1 cellular context compared by ENCODE assay signal in the genomic region with DNA sequence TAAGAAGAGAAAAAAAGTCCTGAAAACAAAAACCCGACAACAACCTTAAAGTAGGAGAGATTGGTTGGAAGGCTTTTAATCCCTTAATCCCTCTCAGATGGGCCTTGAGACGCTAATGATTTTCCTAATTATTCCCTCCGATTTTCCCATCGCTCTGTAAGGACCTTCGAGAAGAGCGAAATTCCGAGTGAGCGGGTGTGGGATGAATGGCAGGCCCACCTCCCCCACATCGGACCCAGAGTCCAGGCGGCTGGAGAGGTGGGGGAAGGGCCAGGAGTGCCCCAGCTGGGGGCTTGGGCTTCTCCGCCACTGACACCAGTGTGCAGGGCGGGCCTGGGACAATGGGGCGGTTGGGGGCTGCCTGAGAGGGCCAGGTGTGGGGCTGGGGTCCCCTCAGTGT.
A peak's percentile ranks its signal among the peaks of the same experiment; 100 is the strongest.
TF ChIP-seq lines count a peak whose summit lies in the region.

No MANE protein-coding gene starts in this region.

TF ChIP-seq in HepG2, 621 proteins besides CTCF, POLR2A, EP300 and RAD21:
- no peak for TF ChIP-seq ZNF570 (CRISPR knock-in tag; IDR thresholded peaks at IDR 0.05; ENCODE audit: borderline replicate concordance)
- no peak for TF ChIP-seq MLX (CRISPR knock-in tag; IDR thresholded peaks at IDR 0.05)
- TF ChIP-seq, protein P1, sequence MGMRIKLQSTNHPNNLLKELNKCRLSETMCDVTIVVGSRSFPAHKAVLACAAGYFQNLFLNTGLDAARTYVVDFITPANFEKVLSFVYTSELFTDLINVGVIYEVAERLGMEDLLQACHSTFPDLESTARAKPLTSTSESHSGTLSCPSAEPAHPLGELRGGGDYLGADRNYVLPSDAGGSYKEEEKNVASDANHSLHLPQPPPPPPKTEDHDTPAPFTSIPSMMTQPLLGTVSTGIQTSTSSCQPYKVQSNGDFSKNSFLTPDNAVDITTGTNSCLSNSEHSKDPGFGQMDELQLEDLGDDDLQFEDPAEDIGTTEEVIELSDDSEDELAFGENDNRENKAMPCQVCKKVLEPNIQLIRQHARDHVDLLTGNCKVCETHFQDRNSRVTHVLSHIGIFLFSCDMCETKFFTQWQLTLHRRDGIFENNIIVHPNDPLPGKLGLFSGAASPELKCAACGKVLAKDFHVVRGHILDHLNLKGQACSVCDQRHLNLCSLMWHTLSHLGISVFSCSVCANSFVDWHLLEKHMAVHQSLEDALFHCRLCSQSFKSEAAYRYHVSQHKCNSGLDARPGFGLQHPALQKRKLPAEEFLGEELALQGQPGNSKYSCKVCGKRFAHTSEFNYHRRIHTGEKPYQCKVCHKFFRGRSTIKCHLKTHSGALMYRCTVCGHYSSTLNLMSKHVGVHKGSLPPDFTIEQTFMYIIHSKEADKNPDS (CRISPR knock-in tag; IDR thresholded peaks at IDR 0.05) = no peak
- no peak for TF ChIP-seq JUN (CRISPR knock-in tag; IDR thresholded peaks at IDR 0.05)
- peak; percentile 24 for TF ChIP-seq AGO1 (IDR thresholded peaks at IDR 0.05; ENCODE audit: low read depth, low read length, poor library complexity, severe bottlenecking)
- TF ChIP-seq KAT7 (CRISPR knock-in tag; IDR thresholded peaks at IDR 0.05; ENCODE audit: borderline replicate concordance) = no peak
- TF ChIP-seq, protein P2, sequence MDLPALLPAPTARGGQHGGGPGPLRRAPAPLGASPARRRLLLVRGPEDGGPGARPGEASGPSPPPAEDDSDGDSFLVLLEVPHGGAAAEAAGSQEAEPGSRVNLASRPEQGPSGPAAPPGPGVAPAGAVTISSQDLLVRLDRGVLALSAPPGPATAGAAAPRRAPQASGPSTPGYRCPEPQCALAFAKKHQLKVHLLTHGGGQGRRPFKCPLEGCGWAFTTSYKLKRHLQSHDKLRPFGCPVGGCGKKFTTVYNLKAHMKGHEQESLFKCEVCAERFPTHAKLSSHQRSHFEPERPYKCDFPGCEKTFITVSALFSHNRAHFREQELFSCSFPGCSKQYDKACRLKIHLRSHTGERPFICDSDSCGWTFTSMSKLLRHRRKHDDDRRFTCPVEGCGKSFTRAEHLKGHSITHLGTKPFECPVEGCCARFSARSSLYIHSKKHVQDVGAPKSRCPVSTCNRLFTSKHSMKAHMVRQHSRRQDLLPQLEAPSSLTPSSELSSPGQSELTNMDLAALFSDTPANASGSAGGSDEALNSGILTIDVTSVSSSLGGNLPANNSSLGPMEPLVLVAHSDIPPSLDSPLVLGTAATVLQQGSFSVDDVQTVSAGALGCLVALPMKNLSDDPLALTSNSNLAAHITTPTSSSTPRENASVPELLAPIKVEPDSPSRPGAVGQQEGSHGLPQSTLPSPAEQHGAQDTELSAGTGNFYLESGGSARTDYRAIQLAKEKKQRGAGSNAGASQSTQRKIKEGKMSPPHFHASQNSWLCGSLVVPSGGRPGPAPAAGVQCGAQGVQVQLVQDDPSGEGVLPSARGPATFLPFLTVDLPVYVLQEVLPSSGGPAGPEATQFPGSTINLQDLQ (CRISPR knock-in tag; IDR thresholded peaks at IDR 0.05) = no peak
- no peak for TF ChIP-seq NFKB2 (CRISPR knock-in tag; IDR thresholded peaks at IDR 0.05; ENCODE audit: borderline replicate concordance)
- no peak for TF ChIP-seq ZNF33B (CRISPR knock-in tag; IDR thresholded peaks at IDR 0.05)
- no peak for TF ChIP-seq SP2 (CRISPR knock-in tag; IDR thresholded peaks at IDR 0.05)
- TF ChIP-seq KDM4B (CRISPR knock-in tag; IDR thresholded peaks at IDR 0.05) = no peak
- TF ChIP-seq, protein P3, sequence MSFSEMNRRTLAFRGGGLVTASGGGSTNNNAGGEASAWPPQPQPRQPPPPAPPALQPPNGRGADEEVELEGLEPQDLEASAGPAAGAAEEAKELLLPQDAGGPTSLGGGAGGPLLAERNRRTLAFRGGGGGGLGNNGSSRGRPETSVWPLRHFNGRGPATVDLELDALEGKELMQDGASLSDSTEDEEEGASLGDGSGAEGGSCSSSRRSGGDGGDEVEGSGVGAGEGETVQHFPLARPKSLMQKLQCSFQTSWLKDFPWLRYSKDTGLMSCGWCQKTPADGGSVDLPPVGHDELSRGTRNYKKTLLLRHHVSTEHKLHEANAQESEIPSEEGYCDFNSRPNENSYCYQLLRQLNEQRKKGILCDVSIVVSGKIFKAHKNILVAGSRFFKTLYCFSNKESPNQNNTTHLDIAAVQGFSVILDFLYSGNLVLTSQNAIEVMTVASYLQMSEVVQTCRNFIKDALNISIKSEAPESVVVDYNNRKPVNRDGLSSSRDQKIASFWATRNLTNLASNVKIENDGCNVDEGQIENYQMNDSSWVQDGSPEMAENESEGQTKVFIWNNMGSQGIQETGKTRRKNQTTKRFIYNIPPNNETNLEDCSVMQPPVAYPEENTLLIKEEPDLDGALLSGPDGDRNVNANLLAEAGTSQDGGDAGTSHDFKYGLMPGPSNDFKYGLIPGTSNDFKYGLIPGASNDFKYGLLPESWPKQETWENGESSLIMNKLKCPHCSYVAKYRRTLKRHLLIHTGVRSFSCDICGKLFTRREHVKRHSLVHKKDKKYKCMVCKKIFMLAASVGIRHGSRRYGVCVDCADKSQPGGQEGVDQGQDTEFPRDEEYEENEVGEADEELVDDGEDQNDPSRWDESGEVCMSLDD (CRISPR knock-in tag; IDR thresholded peaks at IDR 0.05; ENCODE audit: borderline replicate concordance) = no peak
- peak; percentile 72 for TF ChIP-seq ZNF281 (CRISPR knock-in tag; IDR thresholded peaks at IDR 0.05; ENCODE audit: borderline replicate concordance)
- TF ChIP-seq, protein P4, sequence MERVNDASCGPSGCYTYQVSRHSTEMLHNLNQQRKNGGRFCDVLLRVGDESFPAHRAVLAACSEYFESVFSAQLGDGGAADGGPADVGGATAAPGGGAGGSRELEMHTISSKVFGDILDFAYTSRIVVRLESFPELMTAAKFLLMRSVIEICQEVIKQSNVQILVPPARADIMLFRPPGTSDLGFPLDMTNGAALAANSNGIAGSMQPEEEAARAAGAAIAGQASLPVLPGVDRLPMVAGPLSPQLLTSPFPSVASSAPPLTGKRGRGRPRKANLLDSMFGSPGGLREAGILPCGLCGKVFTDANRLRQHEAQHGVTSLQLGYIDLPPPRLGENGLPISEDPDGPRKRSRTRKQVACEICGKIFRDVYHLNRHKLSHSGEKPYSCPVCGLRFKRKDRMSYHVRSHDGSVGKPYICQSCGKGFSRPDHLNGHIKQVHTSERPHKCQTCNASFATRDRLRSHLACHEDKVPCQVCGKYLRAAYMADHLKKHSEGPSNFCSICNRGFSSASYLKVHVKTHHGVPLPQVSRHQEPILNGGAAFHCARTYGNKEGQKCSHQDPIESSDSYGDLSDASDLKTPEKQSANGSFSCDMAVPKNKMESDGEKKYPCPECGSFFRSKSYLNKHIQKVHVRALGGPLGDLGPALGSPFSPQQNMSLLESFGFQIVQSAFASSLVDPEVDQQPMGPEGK (CRISPR knock-in tag; IDR thresholded peaks at IDR 0.05) = 0 out of 2 replicates have a peak, but pooled peaks have one; percentile 16
- no peak for TF ChIP-seq HNRNPL (IDR thresholded peaks at IDR 0.05; ENCODE audit: low read depth, low read length)
